In the genomic region with DNA sequence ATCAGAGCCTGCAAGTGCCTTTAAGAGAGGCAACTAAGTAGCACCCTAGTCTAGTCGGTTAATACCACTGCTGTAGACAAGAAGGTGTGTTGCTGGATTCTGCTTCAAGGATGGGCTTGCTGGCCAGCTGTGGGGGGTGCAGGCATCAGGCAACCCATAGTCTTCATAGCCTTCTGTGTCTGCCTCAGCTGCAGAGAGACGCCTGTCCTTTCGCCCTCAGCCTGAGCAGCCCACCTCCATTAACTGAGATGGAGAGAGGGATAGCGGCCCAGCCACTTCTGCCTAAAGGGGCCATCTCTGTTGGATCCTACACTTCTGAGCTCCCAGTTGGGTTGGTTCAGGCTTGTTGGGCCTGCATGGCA, we compare ENCODE assay signal across 16 cellular contexts.
"Had no signal": no experiment of that assay in that cellular context is flagged by ENCODE, and none has a peak within 500 bp of the region (broad histone marks: within the 10 kb centered on the region; RNA-seq: fewer than 3 reads in every experiment).

No MANE protein-coding gene starts in this region.

- FAIRE-seq: endothelial cell of umbilical vein had no signal

- H3K4me3 ChIP-seq: esophagus muscularis mucosa, lower lobe of right lung, ovary, right lobe of liver, stomach, testis had no signal

- H3K9me3 ChIP-seq: esophagus muscularis mucosa, lower lobe of right lung, ovary, right lobe of liver, stomach, testis had no signal

- H3K27ac ChIP-seq: brain microvascular endothelial cell, esophagus muscularis mucosa, lower lobe of right lung, ovary, testis had no signal

- H3K4me1 ChIP-seq: lower lobe of right lung, testis had no signal

- H3K27me3 ChIP-seq: brain microvascular endothelial cell, esophagus muscularis mucosa, ovary, right lobe of liver, stomach, testis had no signal

- DNase-seq: activated CD4-positive, alpha-beta T cell treated with anti-CD3 and anti-CD28 coated beads, Interleukin-2, amount 10 ng/mL, durations not matched to agents 24 days and 14 days; activated CD4-positive, CD25-positive, alpha-beta regulatory T cell; activated CD8-positive, alpha-beta T cell treated with anti-CD3 and anti-CD28 coated beads, Interleukin-2, amount 10 ng/mL, durations not matched to agents 7 days and 5 days; activated naive CD4-positive, alpha-beta T cell treated with anti-CD3 and anti-CD28 coated beads for 36 hours; activated T-cell treated with anti-CD3 and anti-CD28 coated beads, Interleukin-2, amount 50 U/mL, for 24 hours; effector CD8-positive, alpha-beta T cell; lower lobe of right lung; midbrain; ovary; right lobe of liver; stimulated activated CD4-positive, alpha-beta T cell treated with anti-CD3 and anti-CD28 coated beads, Interleukin-4, amount 100 ng/mL, for 24 hours; stomach; testis had no signal

- H3K36me3 ChIP-seq: brain microvascular endothelial cell, esophagus muscularis mucosa, lower lobe of right lung, ovary, right lobe of liver, stomach had no signal
